18 cellular contexts compared by ENCODE assay signal in genomic region chr1:103056423-103056822, GRCh38. TPM values are rescaled to one million over a fixed set of nuclear protein-coding genes. Genes with fewer than 3 reads are reported as not detected.
DNase-seq lines count a peak whose midpoint lies in the region; TF ChIP-seq lines count a peak whose summit lies in the region.
"Had no signal": no experiment of that assay in that cellular context is flagged by ENCODE, and none has a peak within 500 bp of the region (broad histone marks: within the 10 kb centered on the region; RNA-seq: fewer than 3 reads in every experiment).

No MANE protein-coding gene starts in this region.

- DNase-seq in adipocyte (ENCODE audit: low read depth) (peak; percentile 89), mammary epithelial cell (no peak), foreskin fibroblast (peak; percentile 11 to 54), tibial artery (no peak), MG63 (no peak), cardiac septum (ENCODE audit: low spot score) (no peak), NCI-H1092 treated with DMSO at 0.1 percent for 48 hours (lab: John Stamatoyannopoulos, UW) (no peak)
- DNase-seq: BE2C; CD8-positive, alpha-beta T cell; DMS79 treated with DMSO at 0.1 percent for 48 hours; HFFc6; KBM-7; NCI-H1105 treated with DMSO at 0.1 percent for 48 hours; NCI-H187; NCI-H446; NCI-H774; PC-9 had no signal

- in situ Hi-C loops in mammary epithelial cell (cut with MboI; ENCODE audit: low sequenced_read_pairs in 2 of 2), result no loop called here

- intact Hi-C loops in mammary epithelial cell (cut with micrococcal nuclease), result no loop called here
- intact Hi-C loops in tibial artery (cut with DNase I; ENCODE audit: low total_unique reads), result no loop called here
- intact Hi-C loops in cardiac septum (cut with DNase I), result no loop called here

- no peaks in the 10 kb centered on the region for H3K79me2 ChIP-seq in mammary epithelial cell (ENCODE audit: insufficient read depth, low read length)

- no peak overlapping the region for H3K4me2 ChIP-seq in mammary epithelial cell (ENCODE audit: insufficient read depth, low read depth, low read length)
- H3K4me2 ChIP-seq in skeletal muscle satellite cell (ENCODE audit: low read length), result peak overlapping the region; percentile 16
- H3K4me2 ChIP-seq: PC-9 had no signal

- dilution Hi-C loops in mammary epithelial cell (cut with HindIII; ENCODE audit: low sequenced_read_pairs), result no loop called here

- peak overlapping the region; percentile 13 for H2AFZ ChIP-seq in mammary epithelial cell (ENCODE audit: low read depth, low read length)
- H2AFZ ChIP-seq: PC-9 had no signal

- H3K36me3 ChIP-seq in adipocyte (ENCODE audit: control insufficient read depth, insufficient read depth, low read length, severe bottlenecking) (no peaks in the 10 kb centered on the region), mammary epithelial cell (ENCODE audit: insufficient read depth, low read length) (no peaks in the 10 kb centered on the region), skeletal muscle satellite cell (ENCODE audit: insufficient read depth, low read length) (no peaks in the 10 kb centered on the region), tibial artery (no peaks in the 10 kb centered on the region), MG63 (no peaks in the 10 kb centered on the region)
- H3K36me3 ChIP-seq: BE2C had no signal

- H3K27ac ChIP-seq in mammary epithelial cell (ENCODE audit: insufficient read depth, low read depth, low read length), result no peak overlapping the region
- H3K27ac ChIP-seq in tibial artery, result no peak overlapping the region
- H3K27ac ChIP-seq: PC-9 had no signal

- H4K20me1 ChIP-seq in mammary epithelial cell (ENCODE audit: insufficient read depth, low read length), result no peaks in the 10 kb centered on the region

- no peaks in the 10 kb centered on the region for H3K27me3 ChIP-seq in adipocyte (replicated peaks; ENCODE audit: control insufficient read depth, insufficient read depth, low read length)
- H3K27me3 ChIP-seq in mammary epithelial cell (ENCODE audit: insufficient read depth, low read length), result no peaks in the 10 kb centered on the region
- no peaks in the 10 kb centered on the region for H3K27me3 ChIP-seq in skeletal muscle satellite cell (ENCODE audit: control insufficient read depth, insufficient read depth, low read length)
- H3K27me3 ChIP-seq in tibial artery, result no peaks in the 10 kb centered on the region
- H3K27me3 ChIP-seq in MG63, result no peaks in the 10 kb centered on the region
- H3K27me3 ChIP-seq: BE2C had no signal

- TF ChIP-seq CTCF in mammary epithelial cell (conservative IDR thresholded peaks at IDR 0.05 in 1 of 2, IDR thresholded peaks at IDR 0.05 in 1 of 2; ENCODE audit: extremely low read depth in 1 of 2, insufficient read depth in 1 of 2, low read depth in 1 of 2, low read length in 2 of 2), result no peak
- no peak for TF ChIP-seq CTCF in foreskin fibroblast (IDR thresholded peaks at IDR 0.05; ENCODE audit: low read depth, low read length)
- TF ChIP-seq CTCF in tibial artery (IDR thresholded peaks at IDR 0.05), result no peak

- H3K4me1 ChIP-seq in adipocyte (ENCODE audit: control insufficient read depth, insufficient read depth, low read length) (peaks cover 27% of the 10 kb centered on the region), mammary epithelial cell (ENCODE audit: insufficient read depth, low read length) (no peaks in the 10 kb centered on the region), skeletal muscle satellite cell (ENCODE audit: control insufficient read depth, insufficient read depth, low read length) (peaks cover 17% of the 10 kb centered on the region), tibial artery (no peaks in the 10 kb centered on the region)
- H3K4me1 ChIP-seq: BE2C had no signal

- peak overlapping the region; percentile 51 for H3K9ac ChIP-seq in adipocyte (ENCODE audit: low read length)
- H3K9ac ChIP-seq in mammary epithelial cell (ENCODE audit: insufficient read depth, low read length), result no peak overlapping the region
- H3K9ac ChIP-seq in skeletal muscle satellite cell (ENCODE audit: low read depth, low read length), result peak overlapping the region; percentile 20

- BruUV-seq in mammary epithelial cell (replicated peaks; lab: Mats Ljungman, UMichigan), result no TSS peak

- CTCF ChIA-PET in mammary epithelial cell (lab: Charles Lee; ENCODE audit: low non-redundant PET), result no interaction called here

- 71% methylated on average over 1 of the region's 1 CpG for WGBS in mammary epithelial cell (ENCODE audit: low coverage, missing lambda C conversion rate)

- H3K9me3 ChIP-seq in adipocyte (ENCODE audit: control insufficient read depth, low read length) (peaks cover 9% of the 10 kb centered on the region), mammary epithelial cell (replicated peaks; ENCODE audit: insufficient read depth, low read length) (no peaks in the 10 kb centered on the region), skeletal muscle satellite cell (replicated peaks; ENCODE audit: low read length) (no peaks in the 10 kb centered on the region), tibial artery (no peaks in the 10 kb centered on the region), MG63 (no peaks in the 10 kb centered on the region)
- H3K9me3 ChIP-seq: BE2C had no signal

- peak overlapping the region; percentile 33 for H3K4me3 ChIP-seq in adipocyte (ENCODE audit: low read length)
- no peak overlapping the region for H3K4me3 ChIP-seq in mammary epithelial cell (replicated peaks in 1 of 3; ENCODE audit: insufficient read depth in 1 of 3, low read depth in 2 of 3, low read length in 3 of 3)
- no peak overlapping the region for H3K4me3 ChIP-seq in foreskin fibroblast (ENCODE audit: low read depth in 1 of 2, low read length in 2 of 2)
- no peak overlapping the region for H3K4me3 ChIP-seq in skeletal muscle satellite cell (ENCODE audit: low read length)
- no peak overlapping the region for H3K4me3 ChIP-seq in tibial artery
- no peak overlapping the region for H3K4me3 ChIP-seq in MG63
- H3K4me3 ChIP-seq: PC-9 had no signal

RNA-seq across cellular contexts. Expression of gene COL11A1, which starts 51.9 kb away (rescaled TPM):
- 10 to 100 TPM in 1 of 2 donors, under 1 TPM in 1; 0.14 to 16.0 TPM for total RNA-seq in mammary epithelial cell
- polyA plus RNA-seq in mammary epithelial cell, result not detected
- polyA minus RNA-seq in mammary epithelial cell, result not detected
- total RNA-seq in skeletal muscle satellite cell (2012; rRNA removed), result 10.4 and 23.8 TPM in 2 replicates
- total RNA-seq in MG63 (2014; rRNA removed; shearing (Covaris generic); ENCODE audit: low replicate concordance), result 0.27 TPM in 1 of 2 replicates, not detected in the other
- total RNA-seq in cardiac septum, result 0.13 TPM
- total RNA-seq: CD8-positive, alpha-beta T cell; PC-9 had no signal

Comparison
In these comparisons a context has a peak if more than half of its experiments do, and no peak if none do; other contexts are left out.
1. DNase-seq: peak in adipocyte (single experiment) and foreskin fibroblast (2 of 2); none in mammary epithelial cell (single experiment), tibial artery (0 of 2), MG63 (single experiment), cardiac septum (single experiment) and NCI-H1092 treated with DMSO at 0.1 percent for 48 hours (single experiment).